ENCODE assay signal across 21 cellular contexts in the genomic region with DNA sequence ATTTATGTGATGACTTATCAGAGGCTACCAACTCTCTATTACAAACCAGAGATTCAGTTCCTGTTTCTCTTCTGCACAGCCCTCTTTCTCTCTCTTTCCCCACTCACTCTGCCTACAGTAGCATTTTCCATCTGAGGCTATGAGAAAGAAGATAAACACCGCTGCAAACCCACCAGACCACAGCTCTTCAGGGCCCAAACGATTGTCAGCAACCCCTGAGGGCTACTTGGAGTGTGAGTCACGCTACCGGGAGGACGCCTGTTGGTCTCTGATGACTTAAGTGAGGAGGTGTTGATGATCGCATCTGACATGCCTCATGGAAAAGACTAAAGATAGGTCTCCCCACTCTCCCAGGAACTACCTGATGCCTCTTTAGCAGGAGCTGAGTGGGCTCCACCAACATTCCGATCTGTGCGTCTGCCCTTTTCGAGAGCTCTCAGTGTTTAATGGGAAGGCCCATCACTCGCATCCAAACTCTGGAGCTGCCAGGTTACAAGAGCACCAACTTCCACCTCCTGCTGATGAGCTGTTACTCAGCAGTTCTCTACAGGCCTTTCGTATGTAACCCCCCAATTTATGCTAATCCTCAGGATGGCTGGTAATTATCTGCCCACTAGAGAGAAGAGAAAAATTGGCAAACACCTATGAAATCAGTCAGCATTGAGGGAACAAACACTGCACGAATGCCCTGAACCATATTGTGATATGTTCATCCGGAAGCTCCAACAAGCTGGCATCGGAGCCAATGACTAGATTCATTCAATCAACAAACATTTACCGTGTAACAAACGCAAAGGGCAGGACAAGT. TPM values are rescaled to one million over a fixed set of nuclear protein-coding genes. Genes with fewer than 3 reads are reported as not detected.
A peak's percentile ranks its signal among the peaks of the same experiment; 100 is the strongest.
DNase-seq lines count a peak whose midpoint lies in the region; ATAC-seq and TF ChIP-seq lines count a peak whose summit lies in the region.
"Had no signal": no experiment of that assay in that cellular context is flagged by ENCODE, and none has a peak within 500 bp of the region (broad histone marks: within the 10 kb centered on the region; RNA-seq: fewer than 3 reads in every experiment).

No MANE protein-coding gene starts in this region.

- ATAC-seq in PC-3 (no peak), HG02571 (IDR thresholded peaks at IDR 0.05; ENCODE audit: unreplicated experiment) (no peak)
- ATAC-seq: activated T-cell treated with anti-CD3 and anti-CD28 coated beads, Interleukin-2, amount 50 U/mL, for 72 hours; right cardiac atrium; Right ventricle myocardium inferior; stimulated activated effector memory CD8-positive, alpha-beta T cell treated with anti-CD3 and anti-CD28 coated beads, Interleukin-12 subunit alpha, Interleukin-12 subunit beta, amount 100 ng/mL, for 72 hours had no signal

- H3K4me3 ChIP-seq in PC-3 (ENCODE audit: low read length) (no peak overlapping the region), Caco-2 (ENCODE audit: low read depth, low read length) (no peak overlapping the region)
- H3K4me3 ChIP-seq: colonic mucosa, neural progenitor cell had no signal

- H3K27me3 Mint-ChIP-seq in Caco-2 (ENCODE audit: insufficient read depth, unreplicated experiment) (no peaks in the 10 kb centered on the region), CD14-positive monocyte (ENCODE audit: low read depth in 3 of 3) (peaks cover 2 to 9% (median 4%) of the 10 kb centered on the region in 3 donors)

- TF ChIP-seq CTCF in PC-3 (conservative IDR thresholded peaks at IDR 0.05; ENCODE audit: low read depth, low read length) = no peak
- TF ChIP-seq CTCF in Caco-2 (IDR thresholded peaks at IDR 0.05; ENCODE audit: insufficient read depth in 1 of 2, low read depth in 1 of 2, low read length in 1 of 2, severe bottlenecking in 1 of 2, unreplicated experiment in 1 of 2) = no peak
- no peak for TF ChIP-seq CTCF in CD14-positive monocyte (IDR thresholded peaks at IDR 0.05)

- H3K36me3 Mint-ChIP-seq in Caco-2 (ENCODE audit: insufficient read depth, unreplicated experiment) = no peaks in the 10 kb centered on the region
- no peaks in the 10 kb centered on the region for H3K36me3 Mint-ChIP-seq in CD14-positive monocyte
- H3K36me3 Mint-ChIP-seq: CD8-positive, alpha-beta memory T cell; neural progenitor cell; stimulated activated effector memory CD8-positive, alpha-beta T cell treated with anti-CD3 and anti-CD28 coated beads, Interleukin-12 subunit alpha, Interleukin-12 subunit beta, amount 100 ng/mL, for 72 hours had no signal

- H3K4me1 Mint-ChIP-seq in Caco-2 (ENCODE audit: low read depth, unreplicated experiment) = peaks cover 16% of the 10 kb centered on the region
- H3K4me1 Mint-ChIP-seq in CD14-positive monocyte = no peaks in the 10 kb centered on the region
- H3K4me1 Mint-ChIP-seq: CD8-positive, alpha-beta memory T cell; stimulated activated effector memory CD8-positive, alpha-beta T cell treated with anti-CD3 and anti-CD28 coated beads, Interleukin-12 subunit alpha, Interleukin-12 subunit beta, amount 100 ng/mL, for 72 hours had no signal

- H3K27ac ChIP-seq in PC-3 (ENCODE audit: low read length) = peak overlapping the region; percentile 62
- H3K27ac ChIP-seq: colonic mucosa, neural progenitor cell had no signal

- H3K27me3 ChIP-seq in PC-3 (ENCODE audit: low read length) = no peaks in the 10 kb centered on the region
- H3K27me3 ChIP-seq in Caco-2 (replicated peaks; ENCODE audit: control insufficient read depth, insufficient read depth, low read length) = no peaks in the 10 kb centered on the region
- H3K27me3 ChIP-seq: colonic mucosa, neural progenitor cell had no signal

- no peaks in the 10 kb centered on the region for H3K79me2 ChIP-seq in PC-3 (ENCODE audit: low read length)

- CTCF ChIA-PET in PC-3 (lab: Charles Lee) (no interaction called here), Caco-2 (lab: Charles Lee) (no interaction called here)

- BruUV-seq in PC-3 (replicated peaks; lab: Mats Ljungman, UMichigan) (no TSS peak), Caco-2 (replicated peaks; lab: Mats Ljungman, UMichigan) (no TSS peak)

- DNase-seq in SIG-M5 treated with dmso at 0.1 percent for 504 hours (lab: John Stamatoyannopoulos, UW; ENCODE audit: unreplicated experiment) (peak; percentile 0), SIG-M5 (lab: John Stamatoyannopoulos, UW) (no peak), PC-3 (peak; percentile 72), cerebellum (ENCODE audit: low spot score) (peak; percentile 29), Caco-2 (no peak), CD14-positive monocyte (ENCODE audit: low spot score) (no peak)
- no peak for DNase-seq in activated CD4-positive, CD25-positive, alpha-beta regulatory T cell treated with anti-CD3 and anti-CD28 coated beads, Interleukin-2, amount 50 U/mL, for 72 hours
- DNase-seq: 8988T; activated CD4-positive, alpha-beta T cell treated with anti-CD3 and anti-CD28 coated beads, Interleukin-2, amount 50 U/mL, for 48 hours; activated T-cell treated with anti-CD3 and anti-CD28 coated beads, Interleukin-2, amount 50 U/mL, for 72 hours; CD8-positive, alpha-beta memory T cell; colonic mucosa; NCI-H146; right cardiac atrium; stimulated activated CD4-positive, alpha-beta T cell treated with anti-CD3 and anti-CD28 coated beads, Interleukin-4, amount 100 ng/mL, for 4 hours had no signal

- H3K4me2 ChIP-seq in PC-3 (ENCODE audit: low read length) = no peak overlapping the region
- H3K4me2 ChIP-seq: neural progenitor cell had no signal

- H3F3A ChIP-seq in PC-3 (ENCODE audit: low read length, unreplicated experiment) = no peaks in the 10 kb centered on the region

- POLR2A ChIA-PET in PC-3 (lab: Charles Lee; ENCODE audit: unreplicated experiment) = no interaction called here
- POLR2A ChIA-PET in Caco-2 (lab: Charles Lee) = no interaction called here

- H2AFZ ChIP-seq in PC-3 (ENCODE audit: low read length) = no peak overlapping the region
- H2AFZ ChIP-seq: neural progenitor cell had no signal

- H3K4me1 ChIP-seq in PC-3 (ENCODE audit: insufficient read depth, low read length) (peaks cover 26% of the 10 kb centered on the region), Caco-2 (peaks cover 20% of the 10 kb centered on the region)
- H3K4me1 ChIP-seq: colonic mucosa, neural progenitor cell had no signal

- H3K9me3 Mint-ChIP-seq in Caco-2 (ENCODE audit: unreplicated experiment) (peaks cover 34% of the 10 kb centered on the region), CD14-positive monocyte (peaks cover 0 to 5% (median 1%) of the 10 kb centered on the region in 7 donors)
- H3K9me3 Mint-ChIP-seq: neural progenitor cell had no signal

- no peak overlapping the region for H3K9ac ChIP-seq in PC-3 (ENCODE audit: low read length)
- H3K9ac ChIP-seq: neural progenitor cell had no signal

- intact Hi-C loops in PC-3 (cut with micrococcal nuclease) (no loop called here), Caco-2 (cut with micrococcal nuclease; ENCODE audit: unreplicated experiment) (no loop called here), CD14-positive monocyte (cut with micrococcal nuclease) (no loop called here)

- H3K9me2 ChIP-seq in PC-3 (replicated peaks; ENCODE audit: low read length) = no peaks in the 10 kb centered on the region

- H3K4me3 Mint-ChIP-seq in Caco-2 (ENCODE audit: unreplicated experiment) = no peak overlapping the region
- peak overlapping the region in 1 of 2 donors; percentile 27 for H3K4me3 Mint-ChIP-seq in CD14-positive monocyte
- H3K4me3 Mint-ChIP-seq: activated T-cell treated with anti-CD3 and anti-CD28 coated beads, Interleukin-2, amount 50 U/mL, for 72 hours; CD8-positive, alpha-beta memory T cell; neural progenitor cell; stimulated activated effector memory CD8-positive, alpha-beta T cell treated with anti-CD3 and anti-CD28 coated beads, Interleukin-12 subunit alpha, Interleukin-12 subunit beta, amount 100 ng/mL, for 72 hours had no signal

- H3K36me3 ChIP-seq in PC-3 (ENCODE audit: low read depth, low read length) (no peaks in the 10 kb centered on the region), Caco-2 (ENCODE audit: control insufficient read depth, insufficient read depth, low read length) (no peaks in the 10 kb centered on the region)
- H3K36me3 ChIP-seq: colonic mucosa, neural progenitor cell had no signal

- no peaks in the 10 kb centered on the region for H4K20me1 ChIP-seq in PC-3 (ENCODE audit: low read length)

- H3K27ac Mint-ChIP-seq in Caco-2 (ENCODE audit: unreplicated experiment) (no peak overlapping the region), CD14-positive monocyte (peak overlapping the region in 1 of 7 donors; percentile 5)
- H3K27ac Mint-ChIP-seq: activated T-cell treated with anti-CD3 and anti-CD28 coated beads, Interleukin-2, amount 50 U/mL, for 72 hours; CD8-positive, alpha-beta memory T cell; neural progenitor cell; stimulated activated effector memory CD8-positive, alpha-beta T cell treated with anti-CD3 and anti-CD28 coated beads, Interleukin-12 subunit alpha, Interleukin-12 subunit beta, amount 100 ng/mL, for 72 hours had no signal

- H3K9me3 ChIP-seq in PC-3 (ENCODE audit: low read length) (no peaks in the 10 kb centered on the region), Caco-2 (peaks cover 3% of the 10 kb centered on the region; the same call in 1 of the 2 replicates)
- H3K9me3 ChIP-seq: colonic mucosa had no signal

RNA-seq across cellular contexts. Expression of gene GRIN2A, which starts 9.2 kb away (rescaled TPM):
- total RNA-seq in PC-3 (2014; rRNA removed) = 0.04 TPM in 1 of 2 replicates, not detected in the other
- total RNA-seq in cerebellum = 4.8 TPM
- total RNA-seq in Caco-2 (2022) = 0.30 and 0.54 TPM in 2 replicates
- not detected for polyA plus RNA-seq in CD14-positive monocyte
- total RNA-seq: activated T-cell treated with anti-CD3 and anti-CD28 coated beads, Interleukin-2, amount 50 U/mL, for 72 hours; CD8-positive, alpha-beta memory T cell; lung microvascular endothelial cell; T-helper 2 cell treated with Interferon-gamma antibody and Interleukin-4, amounts not matched to agents 100 ng/mL and 5 ng/mL, for 36 hours had no signal
- polyA plus RNA-seq: CD8-positive, alpha-beta memory T cell had no signal

Comparison
In these comparisons a context has a peak if more than half of its experiments do, and no peak if none do; other contexts are left out.
1. DNase-seq: peak in SIG-M5 treated with dmso at 0.1 percent for 504 hours (single experiment), PC-3 (single experiment) and cerebellum (single experiment); none in SIG-M5 (single experiment), activated CD4-positive, CD25-positive, alpha-beta regulatory T cell treated with anti-CD3 and anti-CD28 coated beads, Interleukin-2, amount 50 U/mL, for 72 hours (single experiment), Caco-2 (0 of 2) and CD14-positive monocyte (single experiment).